12 cellular contexts compared by ENCODE assay signal in genomic region chr5:41893074-41893851, GRCh38. TPM values are rescaled to one million over a fixed set of nuclear protein-coding genes. Genes with fewer than 3 reads are reported as not detected.
DNase-seq lines count a peak whose midpoint lies in the region; ATAC-seq and TF ChIP-seq lines count a peak whose summit lies in the region.
"Had no signal": no experiment of that assay in that cellular context is flagged by ENCODE, and none has a peak within 500 bp of the region (broad histone marks: within the 10 kb centered on the region; RNA-seq: fewer than 3 reads in every experiment).

No MANE protein-coding gene starts in this region.

- TF ChIP-seq CTCF in WERI-Rb-1 (IDR thresholded peaks at IDR 0.05; ENCODE audit: low read depth, low read length) (no peak), WTC11 (IDR thresholded peaks at IDR 0.05) (no peak)

- POLR2A ChIA-PET in WTC11 (lab: Charles Lee) = no interaction called here

- peaks cover 52% of the 10 kb centered on the region for H3K27me3 Mint-ChIP-seq in stimulated activated naive CD8-positive, alpha-beta T cell treated with anti-CD3 and anti-CD28 coated beads, Interleukin-15, amount 100 ng/mL, for 72 hours
- H3K27me3 Mint-ChIP-seq in WTC11 (ENCODE audit: low read depth) = peaks cover 4% of the 10 kb centered on the region

- peaks cover 22% of the 10 kb centered on the region for H3K4me1 Mint-ChIP-seq in stimulated activated naive CD8-positive, alpha-beta T cell treated with anti-CD3 and anti-CD28 coated beads, Interleukin-15, amount 100 ng/mL, for 72 hours
- peaks cover 6% of the 10 kb centered on the region; the same call in 1 of the 2 replicates for H3K4me1 Mint-ChIP-seq in WTC11

- no peak overlapping the region for H3K27ac Mint-ChIP-seq in stimulated activated naive CD8-positive, alpha-beta T cell treated with anti-CD3 and anti-CD28 coated beads, Interleukin-15, amount 100 ng/mL, for 72 hours
- H3K27ac Mint-ChIP-seq in WTC11 = no peak overlapping the region
- H3K27ac Mint-ChIP-seq: type B pancreatic cell had no signal

- H3K9me3 Mint-ChIP-seq in stimulated activated naive CD8-positive, alpha-beta T cell treated with anti-CD3 and anti-CD28 coated beads, Interleukin-15, amount 100 ng/mL, for 72 hours = peaks cover 0 to 4% of the 10 kb centered on the region in 2 donors
- peaks cover 33% of the 10 kb centered on the region for H3K9me3 Mint-ChIP-seq in WTC11
- H3K9me3 Mint-ChIP-seq: type B pancreatic cell had no signal

- H3K4me3 Mint-ChIP-seq in stimulated activated naive CD8-positive, alpha-beta T cell treated with anti-CD3 and anti-CD28 coated beads, Interleukin-15, amount 100 ng/mL, for 72 hours = peak overlapping the region; percentile 14 to 61
- H3K4me3 Mint-ChIP-seq in WTC11 = no peak overlapping the region
- H3K4me3 Mint-ChIP-seq: type B pancreatic cell had no signal

- H3K27ac ChIP-seq in WERI-Rb-1 = no peak overlapping the region
- H3K27ac ChIP-seq: Peyer's patch had no signal

- H3K36me3 ChIP-seq in WERI-Rb-1 = no peaks in the 10 kb centered on the region
- H3K36me3 ChIP-seq: Peyer's patch had no signal

- CTCF ChIA-PET in WTC11 (lab: Charles Lee) = interaction anchor here (0.9 kb wide), 1 partner anchor 131 kb away, joined by 3 read pairs; no protein-coding TSS in a partner anchor

- ATAC-seq in stimulated activated naive CD8-positive, alpha-beta T cell treated with anti-CD3 and anti-CD28 coated beads, Interleukin-15, amount 100 ng/mL, for 72 hours = no peak
- no peak for ATAC-seq in stimulated activated naive CD8-positive, alpha-beta T cell treated with anti-CD3 and anti-CD28 coated beads, Interleukin-15, Interleukin-2, amounts not matched to agents 100 U/mL and 50 U/mL, for 24 hours
- peak; percentile 66 for ATAC-seq in GM21786 (IDR thresholded peaks at IDR 0.05; ENCODE audit: unreplicated experiment)
- peak; percentile 64 for ATAC-seq in HG03378 (IDR thresholded peaks at IDR 0.05; ENCODE audit: unreplicated experiment)
- no peak for ATAC-seq in HG03460 (IDR thresholded peaks at IDR 0.05; ENCODE audit: unreplicated experiment)
- no peak for ATAC-seq in WTC11
- no peak for ATAC-seq in left cardiac atrium

- DNase-seq in stimulated activated naive CD8-positive, alpha-beta T cell treated with anti-CD3 and anti-CD28 coated beads, Interleukin-15, amount 100 ng/mL, for 72 hours = no peak
- no peak for DNase-seq in stimulated activated naive CD8-positive, alpha-beta T cell treated with anti-CD3 and anti-CD28 coated beads, Interleukin-15, Interleukin-2, amounts not matched to agents 100 U/mL and 50 U/mL, for 24 hours
- DNase-seq in WERI-Rb-1 = no peak
- DNase-seq in WTC11 (ENCODE audit: low spot score) = no peak
- no peak for DNase-seq in left cardiac atrium
- DNase-seq: NCI-H2171 treated with DMSO at 0.1 percent for 48 hours, Peyer's patch, small intestine had no signal

- H3K36me3 Mint-ChIP-seq in WTC11 = no peaks in the 10 kb centered on the region
- H3K36me3 Mint-ChIP-seq: type B pancreatic cell had no signal

- H3K9me3 ChIP-seq in WERI-Rb-1 (ENCODE audit: severe bottlenecking) = no peaks in the 10 kb centered on the region
- H3K9me3 ChIP-seq: Peyer's patch had no signal

- no peak overlapping the region for H3K4me3 ChIP-seq in WERI-Rb-1 (ENCODE audit: low read depth, low read length)
- H3K4me3 ChIP-seq: Peyer's patch had no signal

- intact Hi-C loops in left cardiac atrium (cut with DNase I) = no loop called here

- H3K27me3 ChIP-seq in WERI-Rb-1 (ENCODE audit: insufficient read depth, low read depth, severe bottlenecking) = no peaks in the 10 kb centered on the region
- H3K27me3 ChIP-seq: Peyer's patch had no signal

TF ChIP-seq in WTC11, 78 proteins besides CTCF, POLR2A, EP300 and RAD21 (continues in another document):
- TF ChIP-seq RELA (CRISPR knock-in tag; IDR thresholded peaks at IDR 0.05; ENCODE audit: borderline replicate concordance) (no peak), ATF6 (CRISPR knock-in tag; IDR thresholded peaks at IDR 0.05) (no peak), EMX1 (CRISPR knock-in tag; IDR thresholded peaks at IDR 0.05) (no peak), E2F4 (CRISPR knock-in tag; IDR thresholded peaks at IDR 0.05; ENCODE audit: borderline replicate concordance, low read depth) (no peak), ZNF532 (CRISPR knock-in tag; IDR thresholded peaks at IDR 0.05; ENCODE audit: borderline replicate concordance) (no peak), ESRRA (CRISPR knock-in tag; IDR thresholded peaks at IDR 0.05; ENCODE audit: borderline replicate concordance) (no peak)
- TF ChIP-seq, protein P1, sequence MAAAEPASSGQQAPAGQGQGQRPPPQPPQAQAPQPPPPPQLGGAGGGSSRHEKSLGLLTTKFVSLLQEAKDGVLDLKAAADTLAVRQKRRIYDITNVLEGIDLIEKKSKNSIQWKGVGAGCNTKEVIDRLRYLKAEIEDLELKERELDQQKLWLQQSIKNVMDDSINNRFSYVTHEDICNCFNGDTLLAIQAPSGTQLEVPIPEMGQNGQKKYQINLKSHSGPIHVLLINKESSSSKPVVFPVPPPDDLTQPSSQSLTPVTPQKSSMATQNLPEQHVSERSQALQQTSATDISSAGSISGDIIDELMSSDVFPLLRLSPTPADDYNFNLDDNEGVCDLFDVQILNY (CRISPR knock-in tag; IDR thresholded peaks at IDR 0.05) = no peak
- TF ChIP-seq, protein P2, sequence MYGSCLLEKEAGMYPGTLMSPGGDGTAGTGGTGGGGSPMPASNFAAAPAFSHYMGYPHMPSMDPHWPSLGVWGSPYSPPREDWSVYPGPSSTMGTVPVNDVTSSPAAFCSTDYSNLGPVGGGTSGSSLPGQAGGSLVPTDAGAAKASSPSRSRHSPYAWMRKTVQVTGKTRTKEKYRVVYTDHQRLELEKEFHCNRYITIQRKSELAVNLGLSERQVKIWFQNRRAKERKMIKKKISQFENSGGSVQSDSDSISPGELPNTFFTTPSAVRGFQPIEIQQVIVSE (CRISPR knock-in tag; IDR thresholded peaks at IDR 0.05; ENCODE audit: borderline replicate concordance) = no peak

RNA-seq across cellular contexts. Expression of gene RIMOC1, which starts 10.9 kb away (rescaled TPM):
- total RNA-seq in WTC11 (2021) (27.1 to 30.5 TPM (median 28.8 TPM) in 3 replicates), left cardiac atrium (10 to 100 TPM; 15.1 to 17.4 TPM)

RNA-seq across cellular contexts. Expression of gene OXCT1, which starts 23.0 kb away (rescaled TPM):
- total RNA-seq in WTC11 (2021) = 20.6 to 23.1 TPM (median 20.9 TPM) in 3 replicates
- 100 to 1,000 TPM in 1 of 2 donors, 10 to 100 TPM in 1; 80.2 to 116 TPM for total RNA-seq in left cardiac atrium

RNA-seq across cellular contexts. Expression of gene FBXO4, which starts 31.8 kb away (rescaled TPM):
- 0.72 to 2.1 TPM (median 1.9 TPM) in 3 replicates for total RNA-seq in WTC11 (2021)
- total RNA-seq in left cardiac atrium = 1 to 10 TPM; 6.0 to 6.6 TPM

Comparison
In these comparisons a context has a peak if more than half of its experiments do, and no peak if none do; other contexts are left out.
1. ATAC-seq: peak in GM21786 (single experiment) and HG03378 (single experiment); none in stimulated activated naive CD8-positive, alpha-beta T cell treated with anti-CD3 and anti-CD28 coated beads, Interleukin-15, amount 100 ng/mL, for 72 hours (single experiment), stimulated activated naive CD8-positive, alpha-beta T cell treated with anti-CD3 and anti-CD28 coated beads, Interleukin-15, Interleukin-2, amounts not matched to agents 100 U/mL and 50 U/mL, for 24 hours (single experiment), HG03460 (single experiment), WTC11 (single experiment) and left cardiac atrium (0 of 2).